ENCODE assay signal across 29 cellular contexts in the genomic region with DNA sequence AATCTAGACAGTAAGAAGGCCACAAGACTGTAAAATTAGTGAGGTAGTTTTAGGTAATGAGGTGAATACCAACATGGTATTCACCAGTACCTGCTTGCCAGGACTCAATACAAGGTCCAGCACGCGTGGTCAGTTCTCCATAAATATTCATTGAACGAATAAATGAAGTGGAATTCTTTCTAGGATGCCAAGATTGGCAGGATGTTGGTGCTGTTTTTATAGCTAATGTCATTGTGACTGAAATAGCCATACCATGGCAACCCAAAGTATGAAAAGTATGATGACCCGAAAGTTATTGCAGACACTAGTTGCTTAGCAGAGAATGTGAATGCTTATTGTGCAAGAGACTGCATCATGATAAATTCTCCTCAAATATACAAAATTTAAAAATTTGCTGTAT.
"Had no signal": no experiment of that assay in that cellular context is flagged by ENCODE, and none has a peak within 500 bp of the region (broad histone marks: within the 10 kb centered on the region; RNA-seq: fewer than 3 reads in every experiment).

No MANE protein-coding gene starts in this region.

- H3K4me1 ChIP-seq: adrenal gland, body of pancreas, colonic mucosa had no signal

- H3K4me3 ChIP-seq: adrenal gland, body of pancreas, colonic mucosa, dorsolateral prefrontal cortex had no signal

- DNase-seq: activated CD4-positive, alpha-beta memory T cell treated with anti-CD3 and anti-CD28 coated beads for 36 hours; activated CD4-positive, alpha-beta T cell treated with anti-CD3 and anti-CD28 coated beads for 36 hours; activated CD4-positive, alpha-beta T cell treated with anti-CD3 and anti-CD28 coated beads, Interleukin-2, amount 10 ng/mL, durations not matched to agents 24 days and 14 days; activated CD4-positive, CD25-positive, alpha-beta regulatory T cell; activated CD4-positive, CD25-positive, alpha-beta regulatory T cell treated with anti-CD3 and anti-CD28 coated beads, Interleukin-2, amount 50 U/mL, for 72 hours; activated CD8-positive, alpha-beta memory T cell treated with anti-CD3 and anti-CD28 coated beads, Interleukin-2, amount 10 ng/mL, durations not matched to agents 7 days and 5 days; activated CD8-positive, alpha-beta memory T cell treated with anti-CD3 and anti-CD28 coated beads, Interleukin-2, amount 50 U/mL, for 4 hours; activated CD8-positive, alpha-beta T cell treated with anti-CD3 and anti-CD28 coated beads, Interleukin-2, amount 10 ng/mL, durations not matched to agents 7 days and 5 days; activated effector memory CD4-positive, alpha-beta T cell treated with anti-CD3 and anti-CD28 coated beads, Interleukin-2, amount 50 U/mL, for 16 hours; activated naive CD4-positive, alpha-beta T cell treated with anti-CD3 and anti-CD28 coated beads for 36 hours; activated naive CD8-positive, alpha-beta T cell treated with anti-CD3 and anti-CD28 coated beads for 36 hours; activated naive CD8-positive, alpha-beta T cell treated with anti-CD3 and anti-CD28 coated beads, Interleukin-2, amount 50 U/mL, for 24 hours; activated T-cell treated with anti-CD3 and anti-CD28 coated beads, Interleukin-2, amount 50 U/mL, for 1 hour; activated T-cell treated with anti-CD3 and anti-CD28 coated beads, Interleukin-2, amount 50 U/mL, for 48 hours; adrenal gland; amygdala; body of pancreas; central memory CD4-positive, alpha-beta T cell; cerebellar nuclear complex; colonic mucosa; dorsolateral prefrontal cortex; effector memory CD4-positive, alpha-beta T cell; endodermal cell; foreskin fibroblast; head of caudate nucleus; T-helper 1 cell; T-helper 17 cell; T1000 had no signal

- H3K9me3 ChIP-seq: adrenal gland, body of pancreas, colonic mucosa had no signal

- ATAC-seq: activated CD4-positive, alpha-beta T cell treated with anti-CD3 and anti-CD28 coated beads for 36 hours; activated CD8-positive, alpha-beta memory T cell treated with anti-CD3 and anti-CD28 coated beads, Interleukin-2, amount 10 ng/mL, durations not matched to agents 7 days and 5 days; activated CD8-positive, alpha-beta T cell treated with anti-CD3 and anti-CD28 coated beads, Interleukin-2, amount 10 ng/mL, durations not matched to agents 7 days and 5 days; activated naive CD8-positive, alpha-beta T cell treated with anti-CD3 and anti-CD28 coated beads, Interleukin-2, amount 50 U/mL, for 24 hours; body of pancreas; esophagus mucosa; T-helper 17 cell had no signal

- H3K27me3 ChIP-seq: adrenal gland, body of pancreas, colonic mucosa, dorsolateral prefrontal cortex had no signal

- H3K36me3 ChIP-seq: adrenal gland, colonic mucosa had no signal

- H3K27ac ChIP-seq: adrenal gland, body of pancreas, colonic mucosa, dorsolateral prefrontal cortex had no signal
